Comparison of ENCODE assay signal across 24 cellular contexts in genomic region chr4:144757969-144758368, GRCh38.
A peak's percentile ranks its signal among the peaks of the same experiment; 100 is the strongest.
DNase-seq lines count a peak whose midpoint lies in the region; ATAC-seq, FAIRE-seq and TF ChIP-seq lines count a peak whose summit lies in the region.
"Had no signal": no experiment of that assay in that cellular context is flagged by ENCODE, and none has a peak within 500 bp of the region (broad histone marks: within the 10 kb centered on the region; RNA-seq: fewer than 3 reads in every experiment).

No MANE protein-coding gene starts in this region.

- H3K27ac ChIP-seq in ACC112 (ENCODE audit: low read depth, low read length) (0 out of 2 replicates have a peak overlapping the region, but pooled peaks have one; percentile 18), foreskin keratinocyte (no peak overlapping the region)
- H3K27ac ChIP-seq: C4-2B, RWPE1 had no signal

- no peak overlapping the region for H3K4me3 ChIP-seq in ACC112 (ENCODE audit: low read depth, low read length)

- TF ChIP-seq CTCF in foreskin keratinocyte (conservative IDR thresholded peaks at IDR 0.05): no peak

- DNase-seq in GM19239 (ENCODE audit: insufficient read length, low spot score) (no peak), NCI-H460 (ENCODE audit: extremely low read depth, low read depth) (peak; percentile 2), foreskin keratinocyte (peak; percentile 4 to 30), occipital lobe (lab: John Stamatoyannopoulos, UW) (no peak)
- DNase-seq in stimulated activated naive CD4-positive, alpha-beta T cell treated with Interleukin-2 at 50 U/mL for 16 hours (lab: John Stamatoyannopoulos, UW): no peak
- DNase-seq: Caco-2; CD8-positive, alpha-beta T cell; DMS79 treated with DMSO at 0.1 percent for 48 hours; NCI-H1092; NCI-H1417 treated with DMSO at 0.1 percent for 48 hours; NCI-H1694 treated with DMSO at 0.1 percent for 48 hours; NCI-H2081; NCI-H2227 treated with DMSO at 0.1 percent for 48 hours; NCI-H510A; NCI-H69; SHP77; T-cell had no signal

- no peaks in the 10 kb centered on the region for H3K4me1 ChIP-seq in ACC112 (ENCODE audit: control insufficient read depth, insufficient read depth, low read length, unreplicated experiment)
- no peaks in the 10 kb centered on the region for H3K4me1 ChIP-seq in foreskin keratinocyte
- H3K4me1 ChIP-seq: Caco-2 had no signal

- peak; percentile 8 for FAIRE-seq in GM19239 (lab: Jason Lieb, UNC)
- FAIRE-seq: H1 had no signal

- H2AFZ ChIP-seq in ACC112 (ENCODE audit: low read length, unreplicated experiment): peak overlapping the region; percentile 5

- H3K27me3 ChIP-seq in ACC112 (ENCODE audit: insufficient read depth, low read length): no peaks in the 10 kb centered on the region
- H3K27me3 ChIP-seq in foreskin keratinocyte: no peaks in the 10 kb centered on the region

- H3K79me2 ChIP-seq in ACC112 (ENCODE audit: control insufficient read depth, insufficient read depth, low read length, unreplicated experiment): no peaks in the 10 kb centered on the region

- ATAC-seq in foreskin keratinocyte (peak; percentile 65), HG03025 (IDR thresholded peaks at IDR 0.05; ENCODE audit: low FRiP score, unreplicated experiment) (no peak)
- ATAC-seq: CD8-positive, alpha-beta T cell; HCT116; Panc1; T-cell had no signal

- H3K36me3 ChIP-seq in ACC112 (ENCODE audit: insufficient read depth, low read length): no peaks in the 10 kb centered on the region

Comparison
In these comparisons a context has a peak if more than half of its experiments do, and no peak if none do; other contexts are left out.
1. DNase-seq: peak in NCI-H460 (single experiment) and foreskin keratinocyte (2 of 2); none in GM19239 (single experiment), stimulated activated naive CD4-positive, alpha-beta T cell treated with Interleukin-2 at 50 U/mL for 16 hours (single experiment) and occipital lobe (single experiment).